8 cellular contexts compared by ENCODE assay signal in genomic region chr17:49994085-49995054, GRCh38. TPM values are rescaled to one million over a fixed set of nuclear protein-coding genes. Genes with fewer than 3 reads are reported as not detected.
DNase-seq lines count a peak whose midpoint lies in the region; ATAC-seq, FAIRE-seq and TF ChIP-seq lines count a peak whose summit lies in the region.

No MANE protein-coding gene starts in this region.

- H3K9me3 Mint-ChIP-seq in activated T-cell treated with anti-CD3 and anti-CD28 coated beads, Interleukin-2, amount 50 U/mL, for 72 hours: no peaks in the 10 kb centered on the region

- H3K4me3 ChIP-seq in cardiac muscle cell: peak overlapping the region; percentile 29
- H3K4me3 ChIP-seq in kidney (ENCODE audit: low read length in 2 of 2): peak overlapping the region; percentile 41 to 53
- peak overlapping the region in 3 of 4 donors; percentile 26 to 58 (median 39) for H3K4me3 ChIP-seq in transverse colon

- H3K27me3 ChIP-seq in cardiac muscle cell (peaks cover 86% of the 10 kb centered on the region), transverse colon (peaks cover 98% of the 10 kb centered on the region)

- H3K27ac ChIP-seq in cardiac muscle cell (no peak overlapping the region), kidney (ENCODE audit: low read depth in 2 of 2, low read length in 2 of 2) (no peak overlapping the region), transverse colon (no peak overlapping the region)

- peaks cover 77% of the 10 kb centered on the region for H3K27me3 Mint-ChIP-seq in activated T-cell treated with anti-CD3 and anti-CD28 coated beads, Interleukin-2, amount 50 U/mL, for 72 hours (ENCODE audit: low read depth)

- no peak for FAIRE-seq in kidney (lab: Jason Lieb, UNC)

- no peaks in the 10 kb centered on the region for H3K36me3 ChIP-seq in cardiac muscle cell
- no peaks in the 10 kb centered on the region for H3K36me3 ChIP-seq in kidney (ENCODE audit: control insufficient read depth in 1 of 2, insufficient read depth in 2 of 2, low read length in 2 of 2)
- H3K36me3 ChIP-seq in transverse colon: no peaks in the 10 kb centered on the region

- peak overlapping the region; percentile 85 to 91 for H3K4me3 Mint-ChIP-seq in activated T-cell treated with anti-CD3 and anti-CD28 coated beads, Interleukin-2, amount 50 U/mL, for 72 hours

- H3K4me1 Mint-ChIP-seq in activated T-cell treated with anti-CD3 and anti-CD28 coated beads, Interleukin-2, amount 50 U/mL, for 72 hours (ENCODE audit: low read depth): peaks cover 34% of the 10 kb centered on the region

- TF ChIP-seq CTCF in cardiac muscle cell (IDR thresholded peaks at IDR 0.05; ENCODE audit: low read depth, low read length): no peak
- TF ChIP-seq CTCF in kidney (IDR thresholded peaks at IDR 0.05; ENCODE audit: borderline replicate concordance, extremely low read depth, insufficient read depth): no peak
- TF ChIP-seq CTCF in transverse colon (IDR thresholded peaks at IDR 0.05): no peak

- no peak overlapping the region for H3K9ac ChIP-seq in kidney (ENCODE audit: low read length in 2 of 2)

- H3K36me3 Mint-ChIP-seq in activated T-cell treated with anti-CD3 and anti-CD28 coated beads, Interleukin-2, amount 50 U/mL, for 72 hours (ENCODE audit: insufficient read depth in 2 of 2): peaks cover 5 to 8% of the 10 kb centered on the region in 2 donors

- intact Hi-C loops in Right ventricle myocardium superior (cut with DNase I): loop anchor here (5.0 to 10.0 kb wide), 2 partner anchors 112 to 290 kb away; partner anchors contain the start of gene SLC35B1
- intact Hi-C loops in kidney (cut with DNase I): loop anchor here (5.0 to 10.0 kb wide), 2 partner anchors 132 to 430 kb away; no protein-coding TSS in a partner anchor
- intact Hi-C loops in transverse colon (cut with DNase I; ENCODE audit: low total_unique reads): loop anchor here (5.0 kb wide), 2 partner anchors 112 to 132 kb away; no protein-coding TSS in a partner anchor

- no peak overlapping the region for H3K27ac Mint-ChIP-seq in activated T-cell treated with anti-CD3 and anti-CD28 coated beads, Interleukin-2, amount 50 U/mL, for 72 hours

- TF ChIP-seq POLR2A in transverse colon (IDR thresholded peaks at IDR 0.05): no peak

- WGBS in transverse colon (ENCODE audit: low coverage in 1 of 2), 2 donors: 23 to 26% methylated on average over 5 to 50 of the region's 50 CpGs

- ATAC-seq in Right ventricle myocardium superior (ENCODE audit: poor library complexity): no peak
- ATAC-seq in activated T-cell treated with anti-CD3 and anti-CD28 coated beads, Interleukin-2, amount 50 U/mL, for 72 hours (replicated peaks in 1 of 2): peak in 1 of 2 donors; percentile 3

- no peaks in the 10 kb centered on the region for H3K9me3 ChIP-seq in cardiac muscle cell (ENCODE audit: low read depth)
- H3K9me3 ChIP-seq in kidney (ENCODE audit: control insufficient read depth in 1 of 2, low read length in 2 of 2): no peaks in the 10 kb centered on the region
- H3K9me3 ChIP-seq in transverse colon: no peaks in the 10 kb centered on the region

- H3K4me1 ChIP-seq in cardiac muscle cell (ENCODE audit: low read depth): peaks cover 3% of the 10 kb centered on the region
- H3K4me1 ChIP-seq in kidney (ENCODE audit: control insufficient read depth in 1 of 2, insufficient read depth in 1 of 2, low read depth in 1 of 2, low read length in 2 of 2): peaks cover 11 to 16% of the 10 kb centered on the region in 2 donors
- peaks cover 18 to 32% (median 28%) of the 10 kb centered on the region in 4 donors for H3K4me1 ChIP-seq in transverse colon

- no peak for DNase-seq in cardiac muscle cell (ENCODE audit: low read depth in 1 of 2, low spot score in 1 of 2)
- no peak for DNase-seq in Right ventricle myocardium superior
- no peak for DNase-seq in activated T-cell treated with anti-CD3 and anti-CD28 coated beads, Interleukin-2, amount 50 U/mL, for 72 hours
- DNase-seq in kidney: no peak
- DNase-seq in transverse colon: no peak
- DNase-seq in hypothalamus (lab: John Stamatoyannopoulos, UW): no peak
- DNase-seq in effector CD4-positive, alpha-beta T cell: no peak
- DNase-seq in HCEC 1CT: no peak

- in situ Hi-C loops in transverse colon (cut with MboI; ENCODE audit: low pct_ligation_motif_present in 1 of 4, low pct_unique_long_range_greater_than_20kb in 1 of 4, low sequenced_read_pairs in 3 of 4): loop anchor here in 2 of 4 donors (10.0 to 25.0 kb wide), 2 partner anchors 130 to 432 kb away; no protein-coding TSS in a partner anchor

- no peak for TF ChIP-seq EP300 in transverse colon (IDR thresholded peaks at IDR 0.05; ENCODE audit: low read depth)

RNA-seq across cellular contexts. Expression of gene DLX3, which starts 0.7 kb away (rescaled TPM):
- total RNA-seq in cardiac muscle cell: 0.14 and 0.63 TPM in 2 replicates
- 1.1 and 2.1 TPM in 2 replicates for polyA plus RNA-seq in cardiac muscle cell
- total RNA-seq in Right ventricle myocardium superior: not detected
- under 1 TPM in 1 of 2 donors, not detected in 1; 0.12 TPM for total RNA-seq in activated T-cell treated with anti-CD3 and anti-CD28 coated beads, Interleukin-2, amount 50 U/mL, for 72 hours
- total RNA-seq in kidney: 0.41 TPM
- 0.47 TPM for polyA plus RNA-seq in kidney (ENCODE audit: insufficient read depth, low read depth, low replicate concordance)
- not detected for total RNA-seq in transverse colon

RNA-seq across cellular contexts. Expression of gene DLX4, which starts 25.4 kb away (rescaled TPM):
- total RNA-seq in cardiac muscle cell (0.53 and 0.60 TPM in 2 replicates), Right ventricle myocardium superior (not detected), kidney (0.44 TPM), transverse colon (not detected)
- polyA plus RNA-seq in cardiac muscle cell (0.86 and 1.3 TPM in 2 replicates), kidney (ENCODE audit: insufficient read depth, low read depth, low replicate concordance) (not detected)
- 1 to 10 TPM; 1.9 to 3.0 TPM for total RNA-seq in activated T-cell treated with anti-CD3 and anti-CD28 coated beads, Interleukin-2, amount 50 U/mL, for 72 hours
